In the genomic region with DNA sequence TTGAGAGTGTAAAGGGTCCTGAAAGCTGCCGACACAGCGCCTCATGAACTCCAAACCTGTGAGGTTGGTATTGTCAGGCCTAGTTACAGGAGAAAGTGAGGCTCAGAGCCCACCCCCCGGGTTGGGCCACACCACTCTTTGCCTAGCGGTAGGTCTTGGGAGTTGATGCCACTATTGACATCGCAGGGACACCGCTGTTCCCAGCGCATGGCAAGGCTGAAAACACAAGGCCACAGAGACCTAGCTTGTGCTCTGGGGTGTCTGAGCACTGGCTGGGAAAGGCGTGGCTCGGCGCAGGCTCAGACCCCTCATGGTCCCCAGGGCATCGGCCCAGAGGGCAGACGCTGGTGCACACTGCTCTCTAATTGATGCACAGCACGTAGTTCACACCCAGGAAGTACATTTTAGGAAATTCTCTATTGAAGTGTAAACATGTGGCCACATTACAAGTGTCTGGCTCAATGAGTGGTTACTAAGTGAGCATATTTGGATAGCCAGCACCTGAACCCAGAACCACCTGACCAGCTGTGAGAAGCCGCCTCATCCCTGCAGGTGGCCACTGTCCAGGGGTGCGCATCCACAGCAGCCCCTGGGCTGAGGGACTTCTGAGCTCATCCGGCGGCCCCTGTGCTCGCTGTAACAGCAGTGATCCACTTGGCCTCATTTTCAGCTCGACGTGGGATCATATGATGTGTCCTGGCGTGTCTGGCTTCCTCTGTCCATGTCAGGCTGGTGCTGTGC, we compare ENCODE assay signal across 21 cellular contexts. TPM values are rescaled to one million over a fixed set of nuclear protein-coding genes. Genes with fewer than 3 reads are reported as not detected.
"Had no signal": no experiment of that assay in that cellular context is flagged by ENCODE, and none has a peak within 500 bp of the region (broad histone marks: within the 10 kb centered on the region; RNA-seq: fewer than 3 reads in every experiment).

No MANE protein-coding gene starts in this region.

- H3K27me3 Mint-ChIP-seq: activated CD4-positive, alpha-beta T cell treated with anti-CD3 and anti-CD28 coated beads for 36 hours; activated naive CD8-positive, alpha-beta T cell; naive B cell; stimulated activated naive B cell treated with anti-CD40 and anti-IgM and Interleukin-4, amounts not matched to agents 10 μg/mL and 1 μg/mL and 100 μg/mL, for 72 hours had no signal

- DNase-seq: activated CD4-positive, alpha-beta T cell treated with anti-CD3 and anti-CD28 coated beads for 36 hours; activated CD4-positive, alpha-beta T cell treated with anti-CD3 and anti-CD28 coated beads, Interleukin-2, amount 50 U/mL, for 48 hours; activated gamma-delta T cell treated with Interleukin-2 at 50 U/mL for 16 hours; erythroblast; foreskin melanocyte; mesenchymal stem cell; mucosa of descending colon; naive B cell; ovary; sigmoid colon; stimulated activated CD4-positive, alpha-beta T cell treated with anti-CD3 and anti-CD28 coated beads, Interleukin-4, amount 100 ng/mL, for 4 hours; stimulated activated naive B cell treated with anti-CD40 and anti-IgM and Interleukin-4, amounts not matched to agents 10 μg/mL and 1 μg/mL and 100 μg/mL, for 72 hours; upper lobe of right lung had no signal

- H3K4me3 ChIP-seq: cardiac muscle cell, mucosa of descending colon, ovary, sigmoid colon, upper lobe of right lung had no signal

- H3K27ac ChIP-seq: cardiac muscle cell, ovary, sigmoid colon, upper lobe of right lung had no signal

- H3K4me1 Mint-ChIP-seq: activated CD4-positive, alpha-beta T cell treated with anti-CD3 and anti-CD28 coated beads for 36 hours; neural crest cell; WTC11 had no signal

- FAIRE-seq: colon, TTC549 had no signal

- H3K27ac Mint-ChIP-seq: activated CD4-positive, alpha-beta T cell treated with anti-CD3 and anti-CD28 coated beads for 36 hours; activated naive CD8-positive, alpha-beta T cell; activated T-helper 1 cell treated with anti-CD3 and anti-CD28 coated beads, Interleukin-12 subunit alpha, Interleukin-12 subunit beta, Interleukin-2, Interleukin-4 antibody, amounts not matched to agents 30 ng/mL and 10 ng/mL and 1 ng/mL, durations not matched to agents 14 hours and 24 hours and 36 hours; naive B cell; stimulated activated naive B cell treated with anti-CD40 and anti-IgM and Interleukin-4, amounts not matched to agents 10 μg/mL and 1 μg/mL and 100 μg/mL, for 72 hours; T-helper 2 cell treated with Interferon-gamma antibody and Interleukin-4, amounts not matched to agents 5 μg/mL and 100 μg/mL, for 36 hours; WTC11 had no signal

- ATAC-seq: activated CD4-positive, alpha-beta T cell treated with anti-CD3 and anti-CD28 coated beads for 36 hours; mucosa of descending colon; stimulated activated naive B cell treated with anti-CD40 and anti-IgM and Interleukin-4, amounts not matched to agents 10 μg/mL and 1 μg/mL and 100 μg/mL, for 72 hours; WTC11 had no signal

- H3K36me3 ChIP-seq: ovary had no signal

- H3K9me3 ChIP-seq: mucosa of descending colon, ovary, sigmoid colon, upper lobe of right lung had no signal

- H3K4me3 Mint-ChIP-seq: activated CD4-positive, alpha-beta T cell treated with anti-CD3 and anti-CD28 coated beads for 36 hours; activated naive CD8-positive, alpha-beta T cell; activated T-helper 1 cell treated with anti-CD3 and anti-CD28 coated beads, Interleukin-12 subunit alpha, Interleukin-12 subunit beta, Interleukin-2, Interleukin-4 antibody, amounts not matched to agents 30 ng/mL and 10 ng/mL and 1 ng/mL, durations not matched to agents 14 hours and 24 hours and 36 hours; naive B cell; neural crest cell; stimulated activated naive B cell treated with anti-CD40 and anti-IgM and Interleukin-4, amounts not matched to agents 10 μg/mL and 1 μg/mL and 100 μg/mL, for 72 hours; T-helper 2 cell treated with Interferon-gamma antibody and Interleukin-4, amounts not matched to agents 5 μg/mL and 100 μg/mL, for 36 hours; WTC11 had no signal

- H3K27me3 ChIP-seq: cardiac muscle cell, ovary, sigmoid colon, upper lobe of right lung had no signal

RNA-seq across cellular contexts. Expression of gene CERS1, which starts 36.9 kb away (rescaled TPM):
- total RNA-seq: activated T-helper 1 cell treated with anti-CD3 and anti-CD28 coated beads, Interleukin-12 subunit alpha, Interleukin-12 subunit beta, Interleukin-2, Interleukin-4 antibody, amounts not matched to agents 30 ng/mL and 10 ng/mL and 1 ng/mL, durations not matched to agents 14 hours and 24 hours and 36 hours; upper lobe of right lung had no signal
